In genomic region chr10:124630551-124630950, GRCh38 we compare ENCODE assay signal across 18 cellular contexts.
A peak's percentile ranks its signal among the peaks of the same experiment; 100 is the strongest.
DNase-seq lines count a peak whose midpoint lies in the region; ATAC-seq and TF ChIP-seq lines count a peak whose summit lies in the region.
"Had no signal": no experiment of that assay in that cellular context is flagged by ENCODE, and none has a peak within 500 bp of the region (broad histone marks: within the 10 kb centered on the region; RNA-seq: fewer than 3 reads in every experiment).

No MANE protein-coding gene starts in this region.

- no peak for TF ChIP-seq POLR2A in testis (IDR thresholded peaks at IDR 0.05)

- H3K27ac Mint-ChIP-seq in IgD-negative memory B cell: peak overlapping the region; percentile 83 to 98 (median 97)
- H3K27ac Mint-ChIP-seq in naive thymus-derived CD4-positive, alpha-beta T cell: peak overlapping the region in 5 of 9 donors; percentile 10 to 89 (median 45)
- H3K27ac Mint-ChIP-seq: natural killer cell treated with Interleukin-12 subunit alpha and Interleukin-12 subunit beta and Interleukin-15 and Interleukin-18, amount 100 ng/mL, for 72 hours; stimulated activated naive CD8-positive, alpha-beta T cell treated with anti-CD3 and anti-CD28 coated beads, Interleukin-15, Interleukin-2, amounts not matched to agents 100 ng/mL and 50 ng/mL, for 24 hours had no signal

- H3K27ac ChIP-seq in naive thymus-derived CD4-positive, alpha-beta T cell (ENCODE audit: low read depth, low read length): no peak overlapping the region
- H3K27ac ChIP-seq in testis: peak overlapping the region; percentile 82 to 86
- H3K27ac ChIP-seq: WERI-Rb-1 had no signal

- peaks cover 0 to 2% (median 0%) of the 10 kb centered on the region in 3 donors for H3K9me3 Mint-ChIP-seq in IgD-negative memory B cell
- H3K9me3 Mint-ChIP-seq in naive thymus-derived CD4-positive, alpha-beta T cell: peaks cover 0 to 11% (median 3%) of the 10 kb centered on the region in 11 donors
- H3K9me3 Mint-ChIP-seq: natural killer cell treated with Interleukin-12 subunit alpha and Interleukin-12 subunit beta and Interleukin-15 and Interleukin-18, amount 100 ng/mL, for 72 hours had no signal

- no peaks in the 10 kb centered on the region for H3K27me3 Mint-ChIP-seq in IgD-negative memory B cell
- peaks cover 0 to 8% (median 0%) of the 10 kb centered on the region in 5 donors for H3K27me3 Mint-ChIP-seq in naive thymus-derived CD4-positive, alpha-beta T cell
- H3K27me3 Mint-ChIP-seq: natural killer cell treated with Interleukin-12 subunit alpha and Interleukin-12 subunit beta and Interleukin-15 and Interleukin-18, amount 100 ng/mL, for 72 hours had no signal

- POLR2A ChIA-PET in naive thymus-derived CD4-positive, alpha-beta T cell (lab: Charles Lee): interaction anchor here (0.7 to 1.5 kb wide), 2 partner anchors 37 to 111 kb away, joined by 4 read pairs; no protein-coding TSS in a partner anchor

- no peak overlapping the region for H3K4me3 ChIP-seq in naive thymus-derived CD4-positive, alpha-beta T cell (ENCODE audit: low read length)
- H3K4me3 ChIP-seq in testis: no peak overlapping the region
- H3K4me3 ChIP-seq: lung had no signal

- DNase-seq in cerebellar cortex (ENCODE audit: low spot score): peak; percentile 93
- DNase-seq in naive thymus-derived CD4-positive, alpha-beta T cell: no peak
- DNase-seq in testis: no peak
- no peak for DNase-seq in LoVo (ENCODE audit: low spot score)
- no peak for DNase-seq in NCI-H748 (lab: John Stamatoyannopoulos, UW; ENCODE audit: unreplicated experiment)
- no peak for DNase-seq in epidermal melanocyte (ENCODE audit: insufficient read length, low spot score)
- DNase-seq: activated CD4-positive, alpha-beta T cell treated with anti-CD3 and anti-CD28 coated beads, Interleukin-2, amount 50 U/mL, for 48 hours; activated naive CD4-positive, alpha-beta T cell treated with anti-CD3 and anti-CD28 coated beads, Interleukin-2, amount 50 U/mL, for 16 hours; activated T-cell treated with anti-CD3 and anti-CD28 coated beads for 4 hours; dermis blood vessel endothelial cell; H9; NCI-H187 treated with DMSO at 0.1 percent for 48 hours; WERI-Rb-1 had no signal

- ATAC-seq in naive thymus-derived CD4-positive, alpha-beta T cell: no peak
- no peak for ATAC-seq in HG03135 (IDR thresholded peaks at IDR 0.05; ENCODE audit: unreplicated experiment)
- ATAC-seq: natural killer cell treated with Interleukin-12 subunit alpha and Interleukin-12 subunit beta and Interleukin-15 and Interleukin-18, amount 100 ng/mL, for 72 hours had no signal

- peaks cover 0 to 8% (median 0%) of the 10 kb centered on the region in 3 experiments for H3K9me3 ChIP-seq in naive thymus-derived CD4-positive, alpha-beta T cell (ENCODE audit: control insufficient read depth in 2 of 3, low read length in 3 of 3)
- H3K9me3 ChIP-seq in testis: no peaks in the 10 kb centered on the region

- no peaks in the 10 kb centered on the region for H3K36me3 ChIP-seq in naive thymus-derived CD4-positive, alpha-beta T cell (ENCODE audit: control insufficient read depth in 2 of 3, insufficient read depth in 3 of 3, low read length in 3 of 3)
- H3K36me3 ChIP-seq in testis (ENCODE audit: low read depth, missing control alignments): no peaks in the 10 kb centered on the region

- H3K27me3 ChIP-seq in naive thymus-derived CD4-positive, alpha-beta T cell (ENCODE audit: control insufficient read depth in 2 of 2, insufficient read depth in 2 of 2, low read length in 2 of 2): no peaks in the 10 kb centered on the region
- H3K27me3 ChIP-seq in testis: no peaks in the 10 kb centered on the region

- H3K4me3 Mint-ChIP-seq in IgD-negative memory B cell: no peak overlapping the region
- H3K4me3 Mint-ChIP-seq in naive thymus-derived CD4-positive, alpha-beta T cell: no peak overlapping the region
- H3K4me3 Mint-ChIP-seq: H9; natural killer cell treated with Interleukin-12 subunit alpha and Interleukin-12 subunit beta and Interleukin-15 and Interleukin-18, amount 100 ng/mL, for 72 hours; stimulated activated naive CD8-positive, alpha-beta T cell treated with anti-CD3 and anti-CD28 coated beads, Interleukin-15, Interleukin-2, amounts not matched to agents 100 ng/mL and 50 ng/mL, for 24 hours had no signal

- WGBS in testis, 2 donors: 87 to 96% methylated on average over 5 of the region's 5 CpGs

- H3K36me3 Mint-ChIP-seq in IgD-negative memory B cell: peaks cover 4% of the 10 kb centered on the region
- H3K36me3 Mint-ChIP-seq in naive thymus-derived CD4-positive, alpha-beta T cell: peaks cover 0 to 13% (median 13%) of the 10 kb centered on the region in 5 donors
- H3K36me3 Mint-ChIP-seq: natural killer cell treated with Interleukin-12 subunit alpha and Interleukin-12 subunit beta and Interleukin-15 and Interleukin-18, amount 100 ng/mL, for 72 hours had no signal

- intact Hi-C loops in naive thymus-derived CD4-positive, alpha-beta T cell (cut with micrococcal nuclease): no loop called here
- intact Hi-C loops in testis (cut with DNase I; ENCODE audit: low total_unique reads): no loop called here

- H3K4me1 Mint-ChIP-seq in IgD-negative memory B cell: peaks cover 43 to 52% (median 46%) of the 10 kb centered on the region in 3 donors
- H3K4me1 Mint-ChIP-seq in naive thymus-derived CD4-positive, alpha-beta T cell: peaks cover 25 to 76% (median 61%) of the 10 kb centered on the region in 7 donors

- TF ChIP-seq CTCF in testis (IDR thresholded peaks at IDR 0.05): no peak

- peaks cover 29 to 50% of the 10 kb centered on the region in 2 donors for H3K4me1 ChIP-seq in naive thymus-derived CD4-positive, alpha-beta T cell (ENCODE audit: control insufficient read depth in 2 of 2, insufficient read depth in 2 of 2, low read length in 2 of 2)
- peaks cover 76% of the 10 kb centered on the region for H3K4me1 ChIP-seq in testis

- CTCF ChIA-PET in naive thymus-derived CD4-positive, alpha-beta T cell (lab: Charles Lee): interaction anchor here (1.6 to 5.1 kb wide), 2 partner anchors 19 to 111 kb away, joined by 4 to 44 read pairs; no protein-coding TSS in a partner anchor
